In the genomic region with DNA sequence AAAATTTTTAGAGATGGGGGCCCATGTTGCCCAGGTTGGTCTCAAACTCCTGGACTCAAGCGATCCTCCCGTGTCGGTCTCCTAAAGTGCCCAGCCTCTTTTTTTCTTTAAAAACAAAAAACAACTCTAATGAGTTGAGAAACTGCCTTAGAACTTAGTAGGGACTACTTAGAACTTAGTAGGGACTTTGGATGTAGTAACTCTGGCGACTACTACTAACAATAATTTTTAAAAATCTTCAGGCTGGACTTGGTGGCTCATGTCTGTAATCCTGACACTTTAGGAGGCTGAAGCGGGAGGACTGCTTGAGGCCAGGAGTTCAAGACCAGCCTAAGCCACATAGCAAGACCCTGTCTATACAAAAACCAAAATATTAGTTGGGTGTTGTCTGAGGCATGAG, we compare ENCODE assay signal across 2 cellular contexts.
TF ChIP-seq lines count a peak whose summit lies in the region.

No MANE protein-coding gene starts in this region.

TF ChIP-seq in H1, 55 proteins besides CTCF, POLR2A, EP300 and RAD21:
- no peak for TF ChIP-seq SRF (IDR thresholded peaks at IDR 0.05; ENCODE audit: low read depth, low read length)
- TF ChIP-seq, protein P1, sequence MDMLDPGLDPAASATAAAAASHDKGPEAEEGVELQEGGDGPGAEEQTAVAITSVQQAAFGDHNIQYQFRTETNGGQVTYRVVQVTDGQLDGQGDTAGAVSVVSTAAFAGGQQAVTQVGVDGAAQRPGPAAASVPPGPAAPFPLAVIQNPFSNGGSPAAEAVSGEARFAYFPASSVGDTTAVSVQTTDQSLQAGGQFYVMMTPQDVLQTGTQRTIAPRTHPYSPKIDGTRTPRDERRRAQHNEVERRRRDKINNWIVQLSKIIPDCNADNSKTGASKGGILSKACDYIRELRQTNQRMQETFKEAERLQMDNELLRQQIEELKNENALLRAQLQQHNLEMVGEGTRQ (IDR thresholded peaks at IDR 0.05; ENCODE audit: low read length) = no peak
- TF ChIP-seq KDM1A (IDR thresholded peaks at IDR 0.05; ENCODE audit: borderline replicate concordance, low read length) = no peak
- TF ChIP-seq PHF8 (conservative IDR thresholded peaks at IDR 0.05; ENCODE audit: low read depth, low read length) = no peak
- no peak for TF ChIP-seq TEAD4 (IDR thresholded peaks at IDR 0.05; ENCODE audit: low read depth, low read length)
- no peak for TF ChIP-seq BACH1 (IDR thresholded peaks at IDR 0.05; ENCODE audit: low read length)
- TF ChIP-seq ASH2L (IDR thresholded peaks at IDR 0.05; ENCODE audit: low read length) = no peak
- TF ChIP-seq, protein P2, sequence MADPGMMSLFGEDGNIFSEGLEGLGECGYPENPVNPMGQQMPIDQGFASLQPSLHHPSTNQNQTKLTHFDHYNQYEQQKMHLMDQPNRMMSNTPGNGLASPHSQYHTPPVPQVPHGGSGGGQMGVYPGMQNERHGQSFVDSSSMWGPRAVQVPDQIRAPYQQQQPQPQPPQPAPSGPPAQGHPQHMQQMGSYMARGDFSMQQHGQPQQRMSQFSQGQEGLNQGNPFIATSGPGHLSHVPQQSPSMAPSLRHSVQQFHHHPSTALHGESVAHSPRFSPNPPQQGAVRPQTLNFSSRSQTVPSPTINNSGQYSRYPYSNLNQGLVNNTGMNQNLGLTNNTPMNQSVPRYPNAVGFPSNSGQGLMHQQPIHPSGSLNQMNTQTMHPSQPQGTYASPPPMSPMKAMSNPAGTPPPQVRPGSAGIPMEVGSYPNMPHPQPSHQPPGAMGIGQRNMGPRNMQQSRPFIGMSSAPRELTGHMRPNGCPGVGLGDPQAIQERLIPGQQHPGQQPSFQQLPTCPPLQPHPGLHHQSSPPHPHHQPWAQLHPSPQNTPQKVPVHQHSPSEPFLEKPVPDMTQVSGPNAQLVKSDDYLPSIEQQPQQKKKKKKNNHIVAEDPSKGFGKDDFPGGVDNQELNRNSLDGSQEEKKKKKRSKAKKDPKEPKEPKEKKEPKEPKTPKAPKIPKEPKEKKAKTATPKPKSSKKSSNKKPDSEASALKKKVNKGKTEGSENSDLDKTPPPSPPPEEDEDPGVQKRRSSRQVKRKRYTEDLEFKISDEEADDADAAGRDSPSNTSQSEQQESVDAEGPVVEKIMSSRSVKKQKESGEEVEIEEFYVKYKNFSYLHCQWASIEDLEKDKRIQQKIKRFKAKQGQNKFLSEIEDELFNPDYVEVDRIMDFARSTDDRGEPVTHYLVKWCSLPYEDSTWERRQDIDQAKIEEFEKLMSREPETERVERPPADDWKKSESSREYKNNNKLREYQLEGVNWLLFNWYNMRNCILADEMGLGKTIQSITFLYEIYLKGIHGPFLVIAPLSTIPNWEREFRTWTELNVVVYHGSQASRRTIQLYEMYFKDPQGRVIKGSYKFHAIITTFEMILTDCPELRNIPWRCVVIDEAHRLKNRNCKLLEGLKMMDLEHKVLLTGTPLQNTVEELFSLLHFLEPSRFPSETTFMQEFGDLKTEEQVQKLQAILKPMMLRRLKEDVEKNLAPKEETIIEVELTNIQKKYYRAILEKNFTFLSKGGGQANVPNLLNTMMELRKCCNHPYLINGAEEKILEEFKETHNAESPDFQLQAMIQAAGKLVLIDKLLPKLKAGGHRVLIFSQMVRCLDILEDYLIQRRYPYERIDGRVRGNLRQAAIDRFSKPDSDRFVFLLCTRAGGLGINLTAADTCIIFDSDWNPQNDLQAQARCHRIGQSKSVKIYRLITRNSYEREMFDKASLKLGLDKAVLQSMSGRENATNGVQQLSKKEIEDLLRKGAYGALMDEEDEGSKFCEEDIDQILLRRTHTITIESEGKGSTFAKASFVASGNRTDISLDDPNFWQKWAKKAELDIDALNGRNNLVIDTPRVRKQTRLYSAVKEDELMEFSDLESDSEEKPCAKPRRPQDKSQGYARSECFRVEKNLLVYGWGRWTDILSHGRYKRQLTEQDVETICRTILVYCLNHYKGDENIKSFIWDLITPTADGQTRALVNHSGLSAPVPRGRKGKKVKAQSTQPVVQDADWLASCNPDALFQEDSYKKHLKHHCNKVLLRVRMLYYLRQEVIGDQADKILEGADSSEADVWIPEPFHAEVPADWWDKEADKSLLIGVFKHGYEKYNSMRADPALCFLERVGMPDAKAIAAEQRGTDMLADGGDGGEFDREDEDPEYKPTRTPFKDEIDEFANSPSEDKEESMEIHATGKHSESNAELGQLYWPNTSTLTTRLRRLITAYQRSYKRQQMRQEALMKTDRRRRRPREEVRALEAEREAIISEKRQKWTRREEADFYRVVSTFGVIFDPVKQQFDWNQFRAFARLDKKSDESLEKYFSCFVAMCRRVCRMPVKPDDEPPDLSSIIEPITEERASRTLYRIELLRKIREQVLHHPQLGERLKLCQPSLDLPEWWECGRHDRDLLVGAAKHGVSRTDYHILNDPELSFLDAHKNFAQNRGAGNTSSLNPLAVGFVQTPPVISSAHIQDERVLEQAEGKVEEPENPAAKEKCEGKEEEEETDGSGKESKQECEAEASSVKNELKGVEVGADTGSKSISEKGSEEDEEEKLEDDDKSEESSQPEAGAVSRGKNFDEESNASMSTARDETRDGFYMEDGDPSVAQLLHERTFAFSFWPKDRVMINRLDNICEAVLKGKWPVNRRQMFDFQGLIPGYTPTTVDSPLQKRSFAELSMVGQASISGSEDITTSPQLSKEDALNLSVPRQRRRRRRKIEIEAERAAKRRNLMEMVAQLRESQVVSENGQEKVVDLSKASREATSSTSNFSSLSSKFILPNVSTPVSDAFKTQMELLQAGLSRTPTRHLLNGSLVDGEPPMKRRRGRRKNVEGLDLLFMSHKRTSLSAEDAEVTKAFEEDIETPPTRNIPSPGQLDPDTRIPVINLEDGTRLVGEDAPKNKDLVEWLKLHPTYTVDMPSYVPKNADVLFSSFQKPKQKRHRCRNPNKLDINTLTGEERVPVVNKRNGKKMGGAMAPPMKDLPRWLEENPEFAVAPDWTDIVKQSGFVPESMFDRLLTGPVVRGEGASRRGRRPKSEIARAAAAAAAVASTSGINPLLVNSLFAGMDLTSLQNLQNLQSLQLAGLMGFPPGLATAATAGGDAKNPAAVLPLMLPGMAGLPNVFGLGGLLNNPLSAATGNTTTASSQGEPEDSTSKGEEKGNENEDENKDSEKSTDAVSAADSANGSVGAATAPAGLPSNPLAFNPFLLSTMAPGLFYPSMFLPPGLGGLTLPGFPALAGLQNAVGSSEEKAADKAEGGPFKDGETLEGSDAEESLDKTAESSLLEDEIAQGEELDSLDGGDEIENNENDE (IDR thresholded peaks at IDR 0.05; ENCODE audit: insufficient replicate concordance, low read length) = no peak
- no peak for TF ChIP-seq CEBPB (IDR thresholded peaks at IDR 0.05; ENCODE audit: low read depth, low read length)
- TF ChIP-seq CHD1 (IDR thresholded peaks at IDR 0.05; ENCODE audit: low read depth, low read length) = no peak
- TF ChIP-seq CBX5 (IDR thresholded peaks at IDR 0.05; ENCODE audit: low read depth, low read length) = no peak
- TF ChIP-seq SUZ12 (IDR thresholded peaks at IDR 0.05; ENCODE audit: low read length) = no peak
- TF ChIP-seq POU5F1 (IDR thresholded peaks at IDR 0.05; ENCODE audit: low read depth, low read length) = no peak
- TF ChIP-seq KDM4A (IDR thresholded peaks at IDR 0.05; ENCODE audit: low read depth, low read length, severe bottlenecking) = no peak
- TF ChIP-seq YY1 (IDR thresholded peaks at IDR 0.05; ENCODE audit: low read depth, low read length) = no peak
- TF ChIP-seq SIX5 (IDR thresholded peaks at IDR 0.05; ENCODE audit: low read depth, low read length) = no peak
- TF ChIP-seq MAFK (IDR thresholded peaks at IDR 0.05; ENCODE audit: low read depth, low read length) = no peak

TF ChIP-seq in GM12891, 5 proteins besides CTCF, POLR2A, EP300 and RAD21:
- no peak for TF ChIP-seq PAX5 (IDR thresholded peaks at IDR 0.05; ENCODE audit: insufficient read depth, low read length, severe bottlenecking)
- TF ChIP-seq SPI1 (IDR thresholded peaks at IDR 0.05; ENCODE audit: low read depth, low read length) = no peak
- TF ChIP-seq TAF1 (IDR thresholded peaks at IDR 0.05; ENCODE audit: low read depth, low read length) = no peak
- no peak for TF ChIP-seq POU2F2 (IDR thresholded peaks at IDR 0.05; ENCODE audit: low read depth, low read length)
- TF ChIP-seq POLR2AphosphoS5 (IDR thresholded peaks at IDR 0.05; ENCODE audit: low read depth, low read length) = no peak
